8 cellular contexts compared by ENCODE assay signal in the genomic region with DNA sequence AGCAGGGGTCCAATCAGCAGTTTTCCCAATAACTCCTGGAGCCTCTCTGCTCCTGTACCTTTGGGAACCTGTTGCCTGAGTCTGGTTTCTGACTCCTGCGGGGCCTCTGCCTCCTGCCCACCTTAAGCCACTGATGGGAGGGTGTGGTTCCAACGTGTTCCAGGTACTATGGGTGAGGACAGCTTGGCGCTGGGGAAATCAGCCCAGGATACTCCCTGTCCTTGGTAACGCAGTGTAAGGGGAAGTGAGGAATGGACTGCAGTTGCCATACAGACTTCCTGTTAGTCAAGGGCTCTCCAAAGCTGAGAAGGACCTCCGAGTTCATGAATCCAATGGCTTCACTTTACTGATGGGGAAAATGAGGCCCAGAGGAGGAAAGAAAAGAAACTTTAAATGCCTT. TPM values are rescaled to one million over a fixed set of nuclear protein-coding genes. Genes with fewer than 3 reads are reported as not detected.
A peak's percentile ranks its signal among the peaks of the same experiment; 100 is the strongest.
DNase-seq lines count a peak whose midpoint lies in the region; ATAC-seq lines count a peak whose summit lies in the region.

No MANE protein-coding gene starts in this region.

- no CpG with 5 or more reads among the region's 5 CpGs for WGBS in mesendoderm (ENCODE audit: extremely low coverage, insufficient coverage, low lambda C conversion rate)

- H2BK5ac ChIP-seq in mesendoderm (ENCODE audit: low read length), result no peak overlapping the region

- peak overlapping the region; percentile 29 for H4K5ac ChIP-seq in mesendoderm (ENCODE audit: low read length)

- no peak overlapping the region for H3K23ac ChIP-seq in mesendoderm (ENCODE audit: low read length)

- H3K79me2 ChIP-seq in mesendoderm (ENCODE audit: control insufficient read depth, insufficient read depth, low read length), result peaks cover 32% of the 10 kb centered on the region

- H2BK15ac ChIP-seq in mesendoderm (replicated peaks; ENCODE audit: low read depth), result no peak overlapping the region

- H3K4me1 ChIP-seq in mesendoderm (ENCODE audit: control insufficient read depth, low read depth, low read length), result peaks cover 18% of the 10 kb centered on the region

- H3K9ac ChIP-seq in mesendoderm (ENCODE audit: low read length), result peak overlapping the region; percentile 60

- H3K4me2 ChIP-seq in mesendoderm (ENCODE audit: low read length), result no peak overlapping the region

- no peak overlapping the region for H3K4ac ChIP-seq in mesendoderm (ENCODE audit: low read depth, low read length)

- H2BK120ac ChIP-seq in mesendoderm (ENCODE audit: low read depth, low read length), result no peak overlapping the region

- peak overlapping the region; percentile 62 for H2AK5ac ChIP-seq in mesendoderm (ENCODE audit: low read length)

- no peak overlapping the region for H3K27ac ChIP-seq in mesendoderm (ENCODE audit: low read depth, low read length)

- H3K4me3 ChIP-seq in mesendoderm (ENCODE audit: low read length), result no peak overlapping the region

- no peaks in the 10 kb centered on the region for H3K9me3 Mint-ChIP-seq in stimulated activated naive CD8-positive, alpha-beta T cell treated with anti-CD3 and anti-CD28 coated beads, Interleukin-15, Interleukin-2, amounts not matched to agents 100 ng/mL and 50 ng/mL, for 24 hours
- H3K9me3 Mint-ChIP-seq in activated naive CD8-positive, alpha-beta T cell treated with anti-CD3 and anti-CD28 coated beads, Interleukin-2, amount 50 U/mL, for 24 hours, result no peaks in the 10 kb centered on the region

- ATAC-seq in stimulated activated naive CD8-positive, alpha-beta T cell treated with anti-CD3 and anti-CD28 coated beads, Interleukin-15, Interleukin-2, amounts not matched to agents 100 U/mL and 50 U/mL, for 24 hours, result no peak
- ATAC-seq in activated naive CD8-positive, alpha-beta T cell treated with anti-CD3 and anti-CD28 coated beads, Interleukin-2, amount 50 U/mL, for 24 hours, result no peak
- ATAC-seq in GM19463 (IDR thresholded peaks at IDR 0.05; ENCODE audit: unreplicated experiment) (no peak), GM21526 (IDR thresholded peaks at IDR 0.05; ENCODE audit: low FRiP score, unreplicated experiment) (no peak)

- H3K18ac ChIP-seq in mesendoderm (ENCODE audit: low read length), result no peak overlapping the region

- peak overlapping the region; percentile 79 for H3K4me3 Mint-ChIP-seq in stimulated activated naive CD8-positive, alpha-beta T cell treated with anti-CD3 and anti-CD28 coated beads, Interleukin-15, Interleukin-2, amounts not matched to agents 100 ng/mL and 50 ng/mL, for 24 hours
- peak overlapping the region; percentile 77 for H3K4me3 Mint-ChIP-seq in activated naive CD8-positive, alpha-beta T cell treated with anti-CD3 and anti-CD28 coated beads, Interleukin-2, amount 50 U/mL, for 24 hours

- peak overlapping the region; percentile 33 for H3K27ac Mint-ChIP-seq in stimulated activated naive CD8-positive, alpha-beta T cell treated with anti-CD3 and anti-CD28 coated beads, Interleukin-15, Interleukin-2, amounts not matched to agents 100 ng/mL and 50 ng/mL, for 24 hours
- H3K27ac Mint-ChIP-seq in activated naive CD8-positive, alpha-beta T cell treated with anti-CD3 and anti-CD28 coated beads, Interleukin-2, amount 50 U/mL, for 24 hours, result no peak overlapping the region

- H3K79me1 ChIP-seq in mesendoderm (ENCODE audit: low read length), result peaks cover 20% of the 10 kb centered on the region

- H3K27me3 Mint-ChIP-seq in stimulated activated naive CD8-positive, alpha-beta T cell treated with anti-CD3 and anti-CD28 coated beads, Interleukin-15, Interleukin-2, amounts not matched to agents 100 ng/mL and 50 ng/mL, for 24 hours, result no peaks in the 10 kb centered on the region
- no peaks in the 10 kb centered on the region for H3K27me3 Mint-ChIP-seq in activated naive CD8-positive, alpha-beta T cell treated with anti-CD3 and anti-CD28 coated beads, Interleukin-2, amount 50 U/mL, for 24 hours

- H4K8ac ChIP-seq in mesendoderm (ENCODE audit: low read depth, low read length), result no peak overlapping the region

- H3K27me3 ChIP-seq in mesendoderm (ENCODE audit: insufficient read depth, low read length, poor library complexity), result no peaks in the 10 kb centered on the region

- H3K36me3 ChIP-seq in mesendoderm (ENCODE audit: control insufficient read depth, insufficient read depth, low read length), result no peaks in the 10 kb centered on the region

- H3K56ac ChIP-seq in mesendoderm (ENCODE audit: low read length), result peak overlapping the region; percentile 59

- no peak for DNase-seq in stimulated activated naive CD8-positive, alpha-beta T cell treated with anti-CD3 and anti-CD28 coated beads, Interleukin-15, Interleukin-2, amounts not matched to agents 100 U/mL and 50 U/mL, for 24 hours
- no peak for DNase-seq in activated naive CD8-positive, alpha-beta T cell treated with anti-CD3 and anti-CD28 coated beads, Interleukin-2, amount 50 U/mL, for 24 hours
- DNase-seq in mesendoderm (no peak), HT-29 (ENCODE audit: low spot score) (no peak), DMS 273 (lab: John Stamatoyannopoulos, UW; ENCODE audit: unreplicated experiment) (no peak)

- peaks cover 9% of the 10 kb centered on the region for H3K36me3 Mint-ChIP-seq in stimulated activated naive CD8-positive, alpha-beta T cell treated with anti-CD3 and anti-CD28 coated beads, Interleukin-15, Interleukin-2, amounts not matched to agents 100 ng/mL and 50 ng/mL, for 24 hours (ENCODE audit: low read depth)
- H3K36me3 Mint-ChIP-seq in activated naive CD8-positive, alpha-beta T cell treated with anti-CD3 and anti-CD28 coated beads, Interleukin-2, amount 50 U/mL, for 24 hours (ENCODE audit: low read depth), result peaks cover 5% of the 10 kb centered on the region

- H3K4me1 Mint-ChIP-seq in stimulated activated naive CD8-positive, alpha-beta T cell treated with anti-CD3 and anti-CD28 coated beads, Interleukin-15, Interleukin-2, amounts not matched to agents 100 ng/mL and 50 ng/mL, for 24 hours (ENCODE audit: low read depth), result peaks cover 43% of the 10 kb centered on the region
- peaks cover 41% of the 10 kb centered on the region for H3K4me1 Mint-ChIP-seq in activated naive CD8-positive, alpha-beta T cell treated with anti-CD3 and anti-CD28 coated beads, Interleukin-2, amount 50 U/mL, for 24 hours

RNA-seq across cellular contexts. Expression of a gene that starts 1.2 kb away (rescaled TPM):
- polyA plus RNA-seq in mesendoderm (2013, experiment 1 of 2), result 44.0 TPM
- 44.6 TPM for polyA plus RNA-seq in mesendoderm (2013, experiment 2 of 2)
- 75.6 and 96.1 TPM in 2 replicates for total RNA-seq in HT-29 (2014; rRNA removed; shearing (Covaris generic))

RNA-seq across cellular contexts. Expression of a gene that starts 24.5 kb away (rescaled TPM):
- 63.0 TPM for polyA plus RNA-seq in mesendoderm (2013, experiment 1 of 2)
- 65.1 TPM for polyA plus RNA-seq in mesendoderm (2013, experiment 2 of 2)
- 37.6 and 44.9 TPM in 2 replicates for total RNA-seq in HT-29 (2014; rRNA removed; shearing (Covaris generic))
